Comparison of ENCODE assay signal across 9 cellular contexts in the genomic region with DNA sequence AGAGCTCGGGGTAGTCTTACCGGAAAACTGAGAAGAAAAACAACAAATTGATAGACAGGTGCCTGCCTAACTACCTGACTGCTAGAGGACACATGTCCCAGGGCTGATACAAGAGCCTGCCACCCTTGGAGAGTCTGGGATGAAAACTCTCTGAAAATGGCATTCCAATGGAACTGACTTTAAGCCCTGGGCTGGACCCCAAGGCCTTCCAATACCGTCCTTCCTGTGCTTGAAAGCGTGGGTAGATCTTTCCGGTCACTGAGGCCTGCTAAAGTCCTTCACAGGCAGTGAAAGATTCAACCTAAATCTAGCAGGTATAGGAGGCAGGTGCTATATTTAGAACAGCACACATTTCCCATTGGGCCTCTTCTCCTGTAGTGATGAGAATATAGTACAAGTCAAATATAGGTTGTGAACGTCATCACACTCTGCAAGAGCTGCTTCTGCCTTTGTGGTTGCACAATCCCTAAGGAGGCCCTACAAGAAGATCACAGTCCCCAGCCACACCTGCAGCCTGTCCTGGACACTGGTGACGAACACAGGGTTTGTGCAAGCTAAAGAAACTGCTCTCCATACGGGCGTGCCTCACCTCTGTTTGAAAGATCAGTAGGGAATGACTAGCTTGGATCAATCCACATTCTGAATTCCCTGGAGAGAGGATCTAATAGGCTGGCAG. TPM values are rescaled to one million over a fixed set of nuclear protein-coding genes. Genes with fewer than 3 reads are reported as not detected.
DNase-seq lines count a peak whose midpoint lies in the region; FAIRE-seq and TF ChIP-seq lines count a peak whose summit lies in the region.
"Had no signal": no experiment of that assay in that cellular context is flagged by ENCODE, and none has a peak within 500 bp of the region (broad histone marks: within the 10 kb centered on the region; RNA-seq: fewer than 3 reads in every experiment).

No MANE protein-coding gene starts in this region.

- H3K36me3 Mint-ChIP-seq in osteocyte (ENCODE audit: unreplicated experiment) = no peaks in the 10 kb centered on the region

- no peaks in the 10 kb centered on the region for H3F3A ChIP-seq in OCI-LY1 (ENCODE audit: insufficient read depth, low read length)

- peak overlapping the region; percentile 70 for H3K4me2 ChIP-seq in OCI-LY1 (ENCODE audit: low read length)

- H3K4me3 ChIP-seq in OCI-LY1 (ENCODE audit: low read depth, low read length, poor library complexity, severe bottlenecking) (peak overlapping the region; percentile 94), dorsolateral prefrontal cortex (peak overlapping the region; percentile 30 to 98 (median 89))

- no peaks in the 10 kb centered on the region for H3K79me2 ChIP-seq in OCI-LY1 (ENCODE audit: insufficient read depth, low read length)

- H3K4me1 Mint-ChIP-seq in osteocyte (ENCODE audit: unreplicated experiment) = peaks cover 44% of the 10 kb centered on the region

- TF ChIP-seq CTCF in OCI-LY1 (IDR thresholded peaks at IDR 0.05; ENCODE audit: low read length) (no peak), dorsolateral prefrontal cortex (IDR thresholded peaks at IDR 0.05 in 54 of 56, conservative IDR thresholded peaks at IDR 0.05 in 2 of 56; ENCODE audit: low read depth in 1 of 56, partially characterized antibody in 56 of 56) (no peak), osteocyte (IDR thresholded peaks at IDR 0.05) (no peak), GM13977 (IDR thresholded peaks at IDR 0.05; ENCODE audit: extremely low read depth, insufficient read depth, missing control alignments) (no peak), GM10248 (IDR thresholded peaks at IDR 0.05; ENCODE audit: control extremely low read depth, extremely low read depth, low read depth, missing control alignments) (no peak)

- H3K9me3 Mint-ChIP-seq in osteocyte (ENCODE audit: unreplicated experiment) = no peaks in the 10 kb centered on the region

- DNase-seq in GM19239 (ENCODE audit: insufficient read length, low spot score) (no peak), dorsolateral prefrontal cortex (peak in 3 of 10 donors; percentile 5 to 15 (median 11)), osteocyte (ENCODE audit: extremely low spot score, unreplicated experiment) (no peak), RPMI8226 (no peak), GM13977 (ENCODE audit: low spot score) (no peak), NCI-H2029 (lab: John Stamatoyannopoulos, UW) (no peak), GM10248 (ENCODE audit: extremely low spot score) (no peak)

- H4K20me1 ChIP-seq in OCI-LY1 (ENCODE audit: insufficient read depth, low read length) = no peaks in the 10 kb centered on the region

- in situ Hi-C loops in GM13977 (cut with MboI; ENCODE audit: low pct_unique_long_range_greater_than_20kb, low sequenced_read_pairs, unreplicated experiment) = no loop called here

- intact Hi-C loops in dorsolateral prefrontal cortex (cut with DNase I) = loop anchor here (5.0 to 10.0 kb wide), 3 partner anchors 124 to 206 kb away; partner anchors contain the start of genes EXO1 (in 2 of the 2) and FH (in 2 of the 2)

- peak overlapping the region; percentile 69 for H3K4me3 Mint-ChIP-seq in osteocyte (ENCODE audit: unreplicated experiment)

- CTCF ChIA-PET in GM10248 (lab: Yijun Ruan, JAX) = interaction anchor here (1.0 to 5.0 kb wide), 6 partner anchors 8 to 207 kb away, joined by 3 to 22 read pairs (median 6); partner anchors contain the start of gene EXO1

- H3K27ac Mint-ChIP-seq in osteocyte (ENCODE audit: unreplicated experiment) = peak overlapping the region; percentile 83

- H3K27me3 Mint-ChIP-seq in osteocyte (ENCODE audit: unreplicated experiment) = no peaks in the 10 kb centered on the region

- POLR2A ChIA-PET in GM10248 (lab: Yijun Ruan, JAX) = interaction anchor here (0.7 to 0.9 kb wide), 5 partner anchors 13 to 360 kb away, joined by 3 to 10 read pairs (median 3); no protein-coding TSS in a partner anchor

- peak; percentile 52 for FAIRE-seq in GM19239 (lab: Jason Lieb, UNC)

- H3K9ac ChIP-seq in OCI-LY1 (ENCODE audit: low read length) = peak overlapping the region; percentile 39; the same call in 1 of the 2 replicates

- H3K4me1 ChIP-seq in OCI-LY1 (ENCODE audit: insufficient read depth, low read length, severe bottlenecking) = peaks cover 21% of the 10 kb centered on the region

- no peak overlapping the region for H3K27ac ChIP-seq in OCI-LY1 (ENCODE audit: low read depth, low read length, poor library complexity, severe bottlenecking)
- peak overlapping the region; percentile 24 to 90 (median 84) for H3K27ac ChIP-seq in dorsolateral prefrontal cortex

- no peaks in the 10 kb centered on the region; the same call in 1 of the 2 replicates for H3K36me3 ChIP-seq in OCI-LY1 (ENCODE audit: insufficient read depth, low read length)
- H3K36me3 ChIP-seq: ovary had no signal

- no peaks in the 10 kb centered on the region for H3K27me3 ChIP-seq in OCI-LY1 (ENCODE audit: insufficient read depth, low read length)
- H3K27me3 ChIP-seq in dorsolateral prefrontal cortex = no peaks in the 10 kb centered on the region
- H3K27me3 ChIP-seq: ovary had no signal

- peak overlapping the region; percentile 89 for H2AFZ ChIP-seq in OCI-LY1 (ENCODE audit: low read length)

- H3K9me3 ChIP-seq in OCI-LY1 (ENCODE audit: low read length) = no peaks in the 10 kb centered on the region
- H3K9me3 ChIP-seq: ovary had no signal

- H3K9me2 ChIP-seq in OCI-LY1 (ENCODE audit: low read depth, low read length) = no peaks in the 10 kb centered on the region

RNA-seq across cellular contexts. Expression of gene CHML, which starts 0.8 kb away (rescaled TPM):
- 10 to 100 TPM in 118 of 120 experiments, 1 to 10 TPM in 2; 8.5 to 41.5 (median 19.6) TPM for total RNA-seq in dorsolateral prefrontal cortex
- 12.7 and 14.2 TPM in 2 replicates for total RNA-seq in osteocyte

RNA-seq across cellular contexts. Expression of gene OPN3, which starts 0.8 kb away (rescaled TPM):
- total RNA-seq in dorsolateral prefrontal cortex (10 to 100 TPM; 10.6 to 48.1 (median 29.5) TPM), osteocyte (15.3 and 15.8 TPM in 2 replicates)

RNA-seq across cellular contexts. Expression of gene WDR64, which starts 11.1 kb away (rescaled TPM):
- total RNA-seq in dorsolateral prefrontal cortex (1 to 10 TPM in 24 of 120 experiments, under 1 TPM in 60, not detected in 36; 0.08 to 2.5 (median 0.59) TPM), osteocyte (not detected in 2 replicates)
